ENCODE assay signal across 16 cellular contexts in the genomic region with DNA sequence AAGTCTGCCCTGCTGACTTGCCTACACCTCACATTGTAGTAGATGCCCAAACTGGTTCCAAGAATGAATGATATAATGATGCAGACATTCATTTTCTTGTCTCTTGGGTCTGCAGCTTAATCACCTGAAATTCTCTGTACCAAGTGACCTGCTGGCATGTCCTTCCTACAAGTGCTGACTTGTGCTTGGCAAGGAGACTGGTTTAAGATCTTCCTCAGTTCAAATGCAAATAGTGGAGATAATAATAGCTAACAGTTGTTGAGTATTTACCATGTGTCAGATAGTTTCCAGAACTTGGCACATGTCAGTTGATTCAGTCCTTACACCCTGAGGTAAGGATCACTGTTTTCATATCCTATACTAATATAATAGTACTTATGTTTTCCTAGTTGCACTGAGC.
A peak's percentile ranks its signal among the peaks of the same experiment; 100 is the strongest.
DNase-seq lines count a peak whose midpoint lies in the region; ATAC-seq and TF ChIP-seq lines count a peak whose summit lies in the region.
"Had no signal": no experiment of that assay in that cellular context is flagged by ENCODE, and none has a peak within 500 bp of the region (broad histone marks: within the 10 kb centered on the region; RNA-seq: fewer than 3 reads in every experiment).

No MANE protein-coding gene starts in this region.

- peak; percentile 45 for ATAC-seq in left ventricle myocardium superior
- ATAC-seq in heart right ventricle, result no peak
- peak; percentile 25 to 91 (median 82) for ATAC-seq in psoas muscle
- no peak for ATAC-seq in GM19463 (IDR thresholded peaks at IDR 0.05; ENCODE audit: unreplicated experiment)
- no peak for ATAC-seq in HG02840 (IDR thresholded peaks at IDR 0.05; ENCODE audit: low FRiP score, unreplicated experiment)
- ATAC-seq: GM23338, HepG2 had no signal

- H3K4me1 ChIP-seq in heart right ventricle, result no peaks in the 10 kb centered on the region
- H3K4me1 ChIP-seq in psoas muscle, result peaks cover 19% of the 10 kb centered on the region
- H3K4me1 ChIP-seq in smooth muscle cell (ENCODE audit: low read depth), result peaks cover 5% of the 10 kb centered on the region
- H3K4me1 ChIP-seq: Caco-2 had no signal

- DNase-seq in left ventricle myocardium superior (no peak), heart right ventricle (no peak), epithelial cell of prostate (ENCODE audit: low read depth, low spot score) (peak; percentile 20), psoas muscle (no peak), smooth muscle cell (lab: John Stamatoyannopoulos, UW; ENCODE audit: unreplicated experiment) (no peak)
- DNase-seq in activated naive CD4-positive, alpha-beta T cell treated with Interleukin-2 at 50 U/mL for 16 hours, result no peak
- DNase-seq: 8988T; Caco-2; CD4-positive, CD25-positive, alpha-beta regulatory T cell; CD8-positive, alpha-beta memory T cell; HCEC 1CT had no signal

- no peak overlapping the region for H3K27ac ChIP-seq in heart right ventricle
- H3K27ac ChIP-seq in epithelial cell of prostate, result no peak overlapping the region
- H3K27ac ChIP-seq in psoas muscle, result peak overlapping the region; percentile 73
- peak overlapping the region; percentile 4 for H3K27ac ChIP-seq in smooth muscle cell (ENCODE audit: low read depth)
- H3K27ac ChIP-seq: BLaER1 treated with 17β-estradiol and CSF1 and Interleukin-3, amounts not matched to agents 10 nM and 100 nM had no signal

- H3K4me3 ChIP-seq in heart right ventricle (no peak overlapping the region), psoas muscle (no peak overlapping the region), smooth muscle cell (no peak overlapping the region)
- H3K4me3 ChIP-seq: BLaER1 treated with 17β-estradiol and CSF1 and Interleukin-3, amounts not matched to agents 10 nM and 100 nM; GM23338 had no signal

- H3K9ac ChIP-seq in smooth muscle cell (ENCODE audit: low read depth), result no peak overlapping the region
- H3K9ac ChIP-seq: BLaER1 treated with 17β-estradiol and CSF1 and Interleukin-3, amounts not matched to agents 10 nM and 100 nM had no signal

- H2AFZ ChIP-seq in smooth muscle cell (ENCODE audit: low read depth), result no peak overlapping the region
- H2AFZ ChIP-seq: GM23338 had no signal

- H3K27me3 ChIP-seq in heart right ventricle (peaks cover 0 to 15% (median 0%) of the 10 kb centered on the region in 7 donors), psoas muscle (ENCODE audit: insufficient read depth in 3 of 3, low read length in 2 of 3) (no peaks in the 10 kb centered on the region), smooth muscle cell (ENCODE audit: low read depth) (no peaks in the 10 kb centered on the region)

- intact Hi-C loops in left ventricle myocardium superior (cut with micrococcal nuclease) (no loop called here), heart right ventricle (cut with DNase I) (no loop called here), psoas muscle (cut with DNase I) (no loop called here)

- no peaks in the 10 kb centered on the region for H4K20me1 ChIP-seq in smooth muscle cell (ENCODE audit: low read depth)
- H4K20me1 ChIP-seq: BLaER1 treated with 17β-estradiol and CSF1 and Interleukin-3, amounts not matched to agents 10 nM and 100 nM had no signal

- H3F3A ChIP-seq in smooth muscle cell (ENCODE audit: low read depth), result peaks cover 14% of the 10 kb centered on the region

- TF ChIP-seq CTCF in heart right ventricle (IDR thresholded peaks at IDR 0.05) (no peak), psoas muscle (IDR thresholded peaks at IDR 0.05) (no peak), smooth muscle cell (IDR thresholded peaks at IDR 0.05; ENCODE audit: borderline replicate concordance, insufficient read depth, poor library complexity, severe bottlenecking) (no peak)

- H3K4me2 ChIP-seq in smooth muscle cell, result peak overlapping the region; percentile 16
- H3K4me2 ChIP-seq: BLaER1 treated with 17β-estradiol and CSF1 and Interleukin-3, amounts not matched to agents 10 nM and 100 nM; GM23338 had no signal

- no peaks in the 10 kb centered on the region for H3K36me3 ChIP-seq in heart right ventricle
- no peaks in the 10 kb centered on the region for H3K36me3 ChIP-seq in psoas muscle (ENCODE audit: insufficient read depth in 1 of 2, low read depth in 1 of 2)
- H3K36me3 ChIP-seq in smooth muscle cell (ENCODE audit: low read depth), result no peaks in the 10 kb centered on the region
- H3K36me3 ChIP-seq: BLaER1 treated with 17β-estradiol and CSF1 and Interleukin-3, amounts not matched to agents 10 nM and 100 nM had no signal

- H3K79me2 ChIP-seq in smooth muscle cell (ENCODE audit: low read depth), result no peaks in the 10 kb centered on the region

- H3K9me3 ChIP-seq in heart right ventricle, result no peaks in the 10 kb centered on the region
- H3K9me3 ChIP-seq in psoas muscle, result no peaks in the 10 kb centered on the region
- no peaks in the 10 kb centered on the region for H3K9me3 ChIP-seq in smooth muscle cell (replicated peaks; ENCODE audit: low read depth)
- H3K9me3 ChIP-seq: Caco-2 had no signal

Comparison
In these comparisons a context has a peak if more than half of its experiments do, and no peak if none do; other contexts are left out.
1. ATAC-seq: peak in left ventricle myocardium superior (single experiment) and psoas muscle (4 of 4); none in heart right ventricle (0 of 8), GM19463 (single experiment) and HG02840 (single experiment).
2. H3K27ac ChIP-seq: peak in psoas muscle (single experiment) and smooth muscle cell (single experiment); none in heart right ventricle (0 of 10) and epithelial cell of prostate (single experiment).